Comparison of ENCODE assay signal across 1 cellular context in genomic region chr4:183285886-183286285, GRCh38.
TF ChIP-seq lines count a peak whose summit lies in the region.

No MANE protein-coding gene starts in this region.

TF ChIP-seq in IMR-90, 13 proteins besides CTCF, POLR2A, EP300 and RAD21:
- no peak for TF ChIP-seq CEBPB (IDR thresholded peaks at IDR 0.05; ENCODE audit: low read depth, low read length)
- TF ChIP-seq BHLHE40 (IDR thresholded peaks at IDR 0.05; ENCODE audit: low read depth, low read length), result no peak
